8 cellular contexts compared by ENCODE assay signal in genomic region chr7:8261711-8262695, GRCh38. TPM values are rescaled to one million over a fixed set of nuclear protein-coding genes. Genes with fewer than 3 reads are reported as not detected.
DNase-seq lines count a peak whose midpoint lies in the region; ATAC-seq and TF ChIP-seq lines count a peak whose summit lies in the region.

Gene ICA1, minus strand, starts transcription at chr7:8262167. Its CDS starts 26,241 bp downstream, at chr7:8235926.

- no peaks in the 10 kb centered on the region for H3K9me3 ChIP-seq in neutrophil

- H3K27me3 Mint-ChIP-seq in activated naive CD8-positive, alpha-beta T cell treated with anti-CD3 and anti-CD28 coated beads for 36 hours: peaks cover 64% of the 10 kb centered on the region

- intact Hi-C loops in head of caudate nucleus (cut with DNase I): no loop called here

- H3K4me3 ChIP-seq in neutrophil (ENCODE audit: low read depth in 1 of 2, low read length in 1 of 2): peak within 1 kb of the TSS; percentile 81

- DNase-seq in ACHN: peak; percentile 90
- peak; percentile 97 for DNase-seq in NCI-H69 (lab: John Stamatoyannopoulos, UW)
- DNase-seq in activated naive CD8-positive, alpha-beta T cell treated with anti-CD3 and anti-CD28 coated beads for 36 hours: peak; percentile 36
- DNase-seq in head of caudate nucleus: peak; percentile 3 to 75 (median 54)
- DNase-seq in HCEC 1CT: no peak

- H3K4me3 Mint-ChIP-seq in activated naive CD8-positive, alpha-beta T cell treated with anti-CD3 and anti-CD28 coated beads for 36 hours: peak within 1 kb of the TSS; percentile 76

- ATAC-seq in GM18498 (IDR thresholded peaks at IDR 0.05; ENCODE audit: unreplicated experiment) (peak; percentile 85), HG03175 (IDR thresholded peaks at IDR 0.05; ENCODE audit: unreplicated experiment) (peak; percentile 73)

- H3K4me1 ChIP-seq in neutrophil (ENCODE audit: control insufficient read depth in 1 of 2, insufficient read depth in 1 of 2, low read depth in 1 of 2, low read length in 1 of 2): peaks cover 19 to 24% of the 10 kb centered on the region in 2 experiments

- H3K27me3 ChIP-seq in neutrophil: no peaks in the 10 kb centered on the region

- H3K27ac ChIP-seq in neutrophil: peak within 1 kb of the TSS; percentile 82

- TF ChIP-seq CTCF in neutrophil (IDR thresholded peaks at IDR 0.05): no peak

- H3K4me1 Mint-ChIP-seq in activated naive CD8-positive, alpha-beta T cell treated with anti-CD3 and anti-CD28 coated beads for 36 hours: peaks cover 8% of the 10 kb centered on the region

- in situ Hi-C loops in ACHN (cut with HindIII; ENCODE audit: low pct_ligation_motif_present, low pct_unique_long_range_greater_than_20kb, low sequenced_read_pairs): no loop called here

- no peaks in the 10 kb centered on the region for H3K36me3 Mint-ChIP-seq in activated naive CD8-positive, alpha-beta T cell treated with anti-CD3 and anti-CD28 coated beads for 36 hours

- H3K27ac Mint-ChIP-seq in activated naive CD8-positive, alpha-beta T cell treated with anti-CD3 and anti-CD28 coated beads for 36 hours: no peak within 1 kb of the TSS

- H3K36me3 ChIP-seq in neutrophil: no peaks in the 10 kb centered on the region

- H3K9me3 Mint-ChIP-seq in activated naive CD8-positive, alpha-beta T cell treated with anti-CD3 and anti-CD28 coated beads for 36 hours: no peaks in the 10 kb centered on the region

RNA-seq across cellular contexts. Expression of gene ICA1, which starts in this region (rescaled TPM):
- under 1 TPM; 0.62 to 0.96 TPM for total RNA-seq in activated naive CD8-positive, alpha-beta T cell treated with anti-CD3 and anti-CD28 coated beads for 36 hours

Comparison
In these comparisons a context has a peak if more than half of its experiments do, and no peak if none do; other contexts are left out.
1. Peak in DNase-seq in activated naive CD8-positive, alpha-beta T cell treated with anti-CD3 and anti-CD28 coated beads for 36 hours; RNA of the gene not detected or under 1 TPM.